20 cellular contexts compared by ENCODE assay signal in genomic region chr12:39296496-39296895, GRCh38.
"Had no signal": no experiment of that assay in that cellular context is flagged by ENCODE, and none has a peak within 500 bp of the region (broad histone marks: within the 10 kb centered on the region; RNA-seq: fewer than 3 reads in every experiment).

No MANE protein-coding gene starts in this region.

- ATAC-seq: HepG2 had no signal

- DNase-seq: IMR-90, Karpas-422, KG1, MG63, NCI-H1092, NCI-H1105 treated with DMSO at 0.1 percent for 48 hours, NCI-H1417 treated with DMSO at 0.1 percent for 48 hours, NCI-H146, NCI-H1694 treated with DMSO at 0.1 percent for 48 hours, NCI-H1930, NCI-H2081, NCI-H2107, NCI-H2227 treated with DMSO at 0.1 percent for 48 hours, NCI-H524, NCI-H69, NCI-H774, Right ventricle myocardium superior, RPMI8226, SIG-M5 had no signal
